In the genomic region with DNA sequence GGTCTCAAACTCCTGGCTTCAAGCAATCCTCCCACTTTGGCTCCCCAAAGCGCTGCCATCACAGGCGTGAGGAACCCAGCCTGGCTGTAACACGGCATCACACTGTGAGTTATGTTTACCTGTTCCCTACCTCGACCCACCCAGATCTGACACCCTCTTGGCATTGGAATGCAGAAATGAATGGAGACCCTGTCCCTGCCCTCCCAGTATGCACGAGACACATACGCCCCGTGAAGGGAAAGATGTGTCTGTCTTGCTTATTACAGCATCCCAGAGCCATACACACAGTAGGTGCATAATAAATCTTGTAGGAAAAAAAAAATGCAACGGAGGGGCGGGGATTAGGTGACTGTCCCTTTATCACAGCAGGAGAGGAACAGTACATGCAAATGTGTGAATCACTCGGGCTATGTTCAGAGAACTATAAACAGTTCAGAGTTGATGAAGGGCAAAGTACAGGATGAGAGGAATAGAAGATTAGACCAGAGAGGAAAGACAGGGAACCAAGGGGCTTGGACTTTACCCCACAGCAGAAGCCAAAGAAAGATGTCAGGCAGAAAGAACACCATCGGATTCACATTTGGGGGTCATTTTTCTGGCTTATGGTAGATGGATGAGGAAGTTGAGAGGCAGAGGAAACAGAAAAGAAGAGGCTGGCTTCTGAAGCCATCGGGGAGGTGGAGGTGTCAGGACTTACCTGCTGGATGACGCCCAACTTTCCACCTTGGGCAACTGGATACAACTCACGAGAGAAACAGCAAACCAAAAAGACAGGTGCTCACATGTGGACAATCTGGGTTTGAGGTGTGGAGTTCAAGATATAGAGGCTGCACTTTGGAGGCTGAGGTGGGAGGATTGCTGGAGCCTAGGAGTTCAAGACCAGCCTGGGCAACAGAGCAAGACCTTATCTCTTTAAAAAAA, we compare ENCODE assay signal across 12 cellular contexts.
A peak's percentile ranks its signal among the peaks of the same experiment; 100 is the strongest.
DNase-seq lines count a peak whose midpoint lies in the region; ATAC-seq, FAIRE-seq and TF ChIP-seq lines count a peak whose summit lies in the region.
"Had no signal": no experiment of that assay in that cellular context is flagged by ENCODE, and none has a peak within 500 bp of the region (broad histone marks: within the 10 kb centered on the region; RNA-seq: fewer than 3 reads in every experiment).

No MANE protein-coding gene starts in this region.

- peaks cover 8% of the 10 kb centered on the region for H3F3A ChIP-seq in OCI-LY1 (ENCODE audit: insufficient read depth, low read length)

- H3K36me3 ChIP-seq in left ventricle myocardium inferior (no peaks in the 10 kb centered on the region), OCI-LY1 (ENCODE audit: insufficient read depth, low read length) (no peaks in the 10 kb centered on the region), kidney (ENCODE audit: control insufficient read depth in 1 of 2, insufficient read depth in 2 of 2, low read length in 2 of 2) (no peaks in the 10 kb centered on the region), stomach (no peaks in the 10 kb centered on the region)

- H3K9ac ChIP-seq in OCI-LY1 (ENCODE audit: low read length) (no peak overlapping the region), kidney (ENCODE audit: low read length in 2 of 2) (peak overlapping the region in 1 of 2 donors; percentile 8)

- no peaks in the 10 kb centered on the region for H4K20me1 ChIP-seq in OCI-LY1 (ENCODE audit: insufficient read depth, low read length)

- peak overlapping the region; percentile 48 for H3K4me2 ChIP-seq in OCI-LY1 (ENCODE audit: low read length)

- no peak for FAIRE-seq in kidney (lab: Jason Lieb, UNC)

- H3K4me3 ChIP-seq in left ventricle myocardium inferior (no peak overlapping the region), OCI-LY1 (ENCODE audit: low read depth, low read length, poor library complexity, severe bottlenecking) (no peak overlapping the region), kidney (ENCODE audit: low read length in 2 of 2) (no peak overlapping the region), stomach (no peak overlapping the region)

- H3K79me2 ChIP-seq in OCI-LY1 (ENCODE audit: insufficient read depth, low read length): no peaks in the 10 kb centered on the region

- H2AFZ ChIP-seq in OCI-LY1 (ENCODE audit: low read length): no peak overlapping the region

- ATAC-seq in Right ventricle myocardium inferior (no peak), HG03025 (IDR thresholded peaks at IDR 0.05; ENCODE audit: low FRiP score, unreplicated experiment) (no peak)

- H3K9me2 ChIP-seq in OCI-LY1 (ENCODE audit: low read depth, low read length): no peaks in the 10 kb centered on the region

- no peak for TF ChIP-seq POLR2A in stomach (IDR thresholded peaks at IDR 0.05)

- TF ChIP-seq CTCF in left ventricle myocardium inferior (IDR thresholded peaks at IDR 0.05; ENCODE audit: borderline replicate concordance): no peak
- no peak for TF ChIP-seq CTCF in OCI-LY1 (IDR thresholded peaks at IDR 0.05; ENCODE audit: low read length)
- no peak for TF ChIP-seq CTCF in kidney (IDR thresholded peaks at IDR 0.05; ENCODE audit: borderline replicate concordance, extremely low read depth, insufficient read depth)
- TF ChIP-seq CTCF in stomach (IDR thresholded peaks at IDR 0.05): no peak

- no peak for TF ChIP-seq EP300 in stomach (IDR thresholded peaks at IDR 0.05)

- peaks cover 41% of the 10 kb centered on the region for H3K4me1 ChIP-seq in left ventricle myocardium inferior
- H3K4me1 ChIP-seq in OCI-LY1 (ENCODE audit: insufficient read depth, low read length, severe bottlenecking): peaks cover 30% of the 10 kb centered on the region
- H3K4me1 ChIP-seq in kidney (ENCODE audit: control insufficient read depth in 1 of 2, insufficient read depth in 1 of 2, low read depth in 1 of 2, low read length in 2 of 2): peaks cover 17 to 20% of the 10 kb centered on the region in 2 donors
- H3K4me1 ChIP-seq in stomach: peaks cover 14 to 53% (median 36%) of the 10 kb centered on the region in 4 donors

- 53 to 68% (median 57%) methylated on average over 14 of the region's 14 CpGs for WGBS in stomach, 5 donors

- DNase-seq in left ventricle myocardium inferior (no peak), Right ventricle myocardium inferior (ENCODE audit: missing footprints) (no peak), kidney (no peak), stomach (peak; percentile 46), ecto neural progenitor cell (ENCODE audit: low spot score) (no peak), OCI-M2 (lab: John Stamatoyannopoulos, UW; ENCODE audit: unreplicated experiment) (no peak)
- DNase-seq: H7, midbrain had no signal

- H3K9me3 ChIP-seq in left ventricle myocardium inferior (replicated peaks) (no peaks in the 10 kb centered on the region), OCI-LY1 (ENCODE audit: low read length) (no peaks in the 10 kb centered on the region), kidney (ENCODE audit: control insufficient read depth in 1 of 2, low read length in 2 of 2) (no peaks in the 10 kb centered on the region), stomach (no peaks in the 10 kb centered on the region)

- intact Hi-C loops in left ventricle myocardium inferior (cut with micrococcal nuclease): loop anchor here (5.0 kb wide), 1 partner anchor 92 kb away; a partner anchor contains a TSS
- intact Hi-C loops in Right ventricle myocardium inferior (cut with DNase I): loop anchor here (5.0 kb wide), 1 partner anchor 43 kb away; no protein-coding TSS in a partner anchor
- intact Hi-C loops in kidney (cut with DNase I): no loop called here
- intact Hi-C loops in stomach (cut with DNase I; ENCODE audit: low total_unique reads): loop anchor here (5.0 kb wide), 1 partner anchor 92 kb away; a partner anchor contains a TSS

- peak overlapping the region; percentile 93 for H3K27ac ChIP-seq in left ventricle myocardium inferior (replicated peaks)
- H3K27ac ChIP-seq in OCI-LY1 (ENCODE audit: low read depth, low read length, poor library complexity, severe bottlenecking): peak overlapping the region; percentile 74
- peak overlapping the region; percentile 9 to 48 for H3K27ac ChIP-seq in kidney (ENCODE audit: low read depth in 2 of 2, low read length in 2 of 2)
- H3K27ac ChIP-seq in stomach: peak overlapping the region; percentile 0 to 92 (median 54)
- H3K27ac ChIP-seq: RWPE1, VCaP had no signal

- H3K27me3 ChIP-seq in left ventricle myocardium inferior (ENCODE audit: low read depth): no peaks in the 10 kb centered on the region
- H3K27me3 ChIP-seq in OCI-LY1 (ENCODE audit: insufficient read depth, low read length): no peaks in the 10 kb centered on the region
- no peaks in the 10 kb centered on the region for H3K27me3 ChIP-seq in stomach

Comparison
In these comparisons a context has a peak if more than half of its experiments do, and no peak if none do; other contexts are left out.
1. H3K27ac ChIP-seq: peak in every context shown above with its lines; median percentile 93 in left ventricle myocardium inferior; 74 in OCI-LY1; 54 in stomach; 28 in kidney.